ENCODE assay signal across 18 cellular contexts in genomic region chr4:173520921-173521473, GRCh38. TPM values are rescaled to one million over a fixed set of nuclear protein-coding genes. Genes with fewer than 3 reads are reported as not detected.
DNase-seq lines count a peak whose midpoint lies in the region; ATAC-seq and TF ChIP-seq lines count a peak whose summit lies in the region.
"Had no signal": no experiment of that assay in that cellular context is flagged by ENCODE, and none has a peak within 500 bp of the region (broad histone marks: within the 10 kb centered on the region; RNA-seq: fewer than 3 reads in every experiment).

No MANE protein-coding gene starts in this region.

- peak overlapping the region; percentile 61 for H2BK120ac ChIP-seq in mesenchymal stem cell (ENCODE audit: low read depth, low read length)

- 26% methylated on average over 8 of the region's 10 CpGs for WGBS in mesenchymal stem cell

- no peak overlapping the region for H3K14ac ChIP-seq in mesenchymal stem cell (ENCODE audit: low read length in 2 of 2)

- H2BK15ac ChIP-seq in mesenchymal stem cell (ENCODE audit: low read depth, poor library complexity, severe bottlenecking), result no peak overlapping the region

- no peaks in the 10 kb centered on the region for H3K79me1 ChIP-seq in mesenchymal stem cell (replicated peaks; ENCODE audit: low read length, poor library complexity, severe bottlenecking)

- no peak for ATAC-seq in activated naive CD4-positive, alpha-beta T cell treated with anti-CD3 and anti-CD28 coated beads, Interleukin-2, amount 50 U/mL, for 72 hours
- ATAC-seq: activated CD4-positive, alpha-beta T cell treated with anti-CD3 and anti-CD28 coated beads for 36 hours had no signal

- peak in 1 of 2 experiments; percentile 1 for TF ChIP-seq CTCF in brain (conservative IDR thresholded peaks at IDR 0.05)

- peak overlapping the region; percentile 6 for H3K27ac Mint-ChIP-seq in T-helper 1 cell treated with Interleukin-12 subunit alpha and Interleukin-12 subunit beta and Interleukin-4 antibody, amounts not matched to agents 30 μg/mL and 1 μg/mL, for 36 hours
- no peak overlapping the region for H3K27ac Mint-ChIP-seq in brain
- no peak overlapping the region for H3K27ac Mint-ChIP-seq in activated naive CD4-positive, alpha-beta T cell treated with anti-CD3 and anti-CD28 coated beads, Interleukin-2, amount 50 U/mL, for 72 hours
- H3K27ac Mint-ChIP-seq: activated CD4-positive, alpha-beta T cell treated with anti-CD3 and anti-CD28 coated beads for 36 hours; CD4-positive, CD25-positive, alpha-beta regulatory T cell had no signal

- H3K36me3 ChIP-seq in mesenchymal stem cell (ENCODE audit: control insufficient read depth in 1 of 2, insufficient read depth in 2 of 2, low read depth in 1 of 2, low read length in 2 of 2) (peaks cover 0 to under 1% of the 10 kb centered on the region in 2 experiments), stomach smooth muscle (ENCODE audit: control insufficient read depth in 2 of 2, insufficient read depth in 2 of 2, low read length in 2 of 2) (peaks cover 11% of the 10 kb centered on the region in 2 donors)
- H3K36me3 ChIP-seq: pancreas had no signal

- H3K36me3 Mint-ChIP-seq in T-helper 1 cell treated with Interleukin-12 subunit alpha and Interleukin-12 subunit beta and Interleukin-4 antibody, amounts not matched to agents 30 μg/mL and 1 μg/mL, for 36 hours (ENCODE audit: low read depth), result peaks cover 29% of the 10 kb centered on the region
- no peaks in the 10 kb centered on the region for H3K36me3 Mint-ChIP-seq in brain
- peaks cover 53 to 62% of the 10 kb centered on the region in 2 donors for H3K36me3 Mint-ChIP-seq in activated naive CD4-positive, alpha-beta T cell treated with anti-CD3 and anti-CD28 coated beads, Interleukin-2, amount 50 U/mL, for 72 hours
- H3K36me3 Mint-ChIP-seq: CD4-positive, CD25-positive, alpha-beta regulatory T cell had no signal

- H3K27ac ChIP-seq in mesenchymal stem cell (ENCODE audit: low read length, poor library complexity, severe bottlenecking) (no peak overlapping the region), stomach smooth muscle (ENCODE audit: low read length) (peak overlapping the region; percentile 97)

- H3K4me1 ChIP-seq in mesenchymal stem cell (ENCODE audit: control insufficient read depth, insufficient read depth, low read depth, low read length) (peaks cover 36% of the 10 kb centered on the region), stomach smooth muscle (ENCODE audit: control insufficient read depth, insufficient read depth, low read length) (peaks cover 60% of the 10 kb centered on the region)
- H3K4me1 ChIP-seq: pancreas had no signal

- peak overlapping the region in 1 of 2 experiments; percentile 90 for H3K4me3 ChIP-seq in mesenchymal stem cell (ENCODE audit: insufficient read depth in 1 of 2, low read depth in 1 of 2, low read length in 2 of 2)
- peak overlapping the region; percentile 99 for H3K4me3 ChIP-seq in stomach smooth muscle (ENCODE audit: low read length in 2 of 2)

- peaks cover 14% of the 10 kb centered on the region for H3K4me1 Mint-ChIP-seq in T-helper 1 cell treated with Interleukin-12 subunit alpha and Interleukin-12 subunit beta and Interleukin-4 antibody, amounts not matched to agents 30 μg/mL and 1 μg/mL, for 36 hours (ENCODE audit: low read depth)
- peaks cover 62% of the 10 kb centered on the region for H3K4me1 Mint-ChIP-seq in brain

- no peak overlapping the region for H3K4me2 ChIP-seq in mesenchymal stem cell (ENCODE audit: low read length, poor library complexity, severe bottlenecking)

- no peak overlapping the region for H4K91ac ChIP-seq in mesenchymal stem cell (ENCODE audit: low read length)

- no peak overlapping the region for H3K4me3 Mint-ChIP-seq in T-helper 1 cell treated with Interleukin-12 subunit alpha and Interleukin-12 subunit beta and Interleukin-4 antibody, amounts not matched to agents 30 μg/mL and 1 μg/mL, for 36 hours
- H3K4me3 Mint-ChIP-seq in brain, result peak overlapping the region; percentile 29 to 92 (median 86)
- H3K4me3 Mint-ChIP-seq: activated CD4-positive, alpha-beta T cell treated with anti-CD3 and anti-CD28 coated beads for 36 hours had no signal

- H2BK12ac ChIP-seq in mesenchymal stem cell (ENCODE audit: low read length in 2 of 2), result no peak overlapping the region

- H4K8ac ChIP-seq in mesenchymal stem cell (ENCODE audit: low read length), result no peak overlapping the region

- H3K18ac ChIP-seq in mesenchymal stem cell (ENCODE audit: low read depth in 1 of 2, low read length in 2 of 2), result peak overlapping the region; percentile 67 to 82

- H3K9me3 ChIP-seq in mesenchymal stem cell (ENCODE audit: control insufficient read depth, low read length) (no peaks in the 10 kb centered on the region), stomach smooth muscle (ENCODE audit: control insufficient read depth in 2 of 2, low read length in 2 of 2) (no peaks in the 10 kb centered on the region)
- H3K9me3 ChIP-seq: pancreas had no signal

- no peak for DNase-seq in T-helper 1 cell
- peak; percentile 74 for DNase-seq in mesenchymal stem cell
- DNase-seq in GDM1 (lab: John Stamatoyannopoulos, UW), result no peak
- DNase-seq in activated naive CD4-positive, alpha-beta T cell treated with anti-CD3 and anti-CD28 coated beads, Interleukin-2, amount 50 U/mL, for 72 hours (ENCODE audit: low spot score in 2 of 2), result no peak
- DNase-seq in COLO829 (ENCODE audit: low spot score), result no peak
- DNase-seq: activated CD4-positive, alpha-beta T cell treated with anti-CD3 and anti-CD28 coated beads for 36 hours; activated T-cell treated with anti-CD3 and anti-CD28 coated beads for 4 hours; CD4-positive, CD25-positive, alpha-beta regulatory T cell; Kasumi-1; NCI-H1436 treated with DMSO at 0.1 percent for 48 hours; NCI-H345; pancreas had no signal

- peaks cover 98% of the 10 kb centered on the region for H3K27me3 Mint-ChIP-seq in T-helper 1 cell treated with Interleukin-12 subunit alpha and Interleukin-12 subunit beta and Interleukin-4 antibody, amounts not matched to agents 30 μg/mL and 1 μg/mL, for 36 hours (ENCODE audit: low read depth)
- peaks cover 100% of the 10 kb centered on the region for H3K27me3 Mint-ChIP-seq in brain

- no peak overlapping the region for H3K23ac ChIP-seq in mesenchymal stem cell (ENCODE audit: low read length in 2 of 2)

- H3K27me3 ChIP-seq in mesenchymal stem cell (ENCODE audit: control insufficient read depth in 1 of 2, insufficient read depth in 1 of 2, low read length in 2 of 2) (peaks cover 0 to 99% of the 10 kb centered on the region in 2 experiments), stomach smooth muscle (ENCODE audit: control insufficient read depth in 1 of 2, insufficient read depth in 2 of 2, low read length in 2 of 2) (no peaks in the 10 kb centered on the region)

- H3K9ac ChIP-seq in mesenchymal stem cell (ENCODE audit: low read length) (peak overlapping the region; percentile 99), stomach smooth muscle (ENCODE audit: low read length in 2 of 2) (peak overlapping the region; percentile 84 to 98)

- peak overlapping the region in 1 of 2 experiments; percentile 45 for H3K4ac ChIP-seq in mesenchymal stem cell (ENCODE audit: low read depth in 1 of 2, low read length in 2 of 2)

- no peak overlapping the region for H2BK5ac ChIP-seq in mesenchymal stem cell (ENCODE audit: low read depth, low read length, poor library complexity, severe bottlenecking)

- no peak overlapping the region for H2AK5ac ChIP-seq in mesenchymal stem cell (ENCODE audit: low read length, severe bottlenecking)

- peaks cover 33% of the 10 kb centered on the region for H3K9me3 Mint-ChIP-seq in T-helper 1 cell treated with Interleukin-12 subunit alpha and Interleukin-12 subunit beta and Interleukin-4 antibody, amounts not matched to agents 30 μg/mL and 1 μg/mL, for 36 hours
- H3K9me3 Mint-ChIP-seq in brain, result peaks cover 0 to 19% (median 12%) of the 10 kb centered on the region in 5 experiments
- H3K9me3 Mint-ChIP-seq in activated naive CD4-positive, alpha-beta T cell treated with anti-CD3 and anti-CD28 coated beads, Interleukin-2, amount 50 U/mL, for 72 hours, result peaks cover 3 to 21% of the 10 kb centered on the region in 2 donors

- H2AFZ ChIP-seq in mesenchymal stem cell (ENCODE audit: low read depth, low read length), result no peak overlapping the region

RNA-seq across cellular contexts. Expression of gene HAND2, which starts 9.0 kb away (rescaled TPM):
- polyA plus RNA-seq in brain (ENCODE audit: insufficient read depth, low read depth, low replicate concordance), result not detected
- 171 TPM for polyA plus RNA-seq in mesenchymal stem cell (2013, experiment 1 of 2)
- 173 TPM for polyA plus RNA-seq in mesenchymal stem cell (2013, experiment 2 of 2)
- not detected for total RNA-seq in activated naive CD4-positive, alpha-beta T cell treated with anti-CD3 and anti-CD28 coated beads, Interleukin-2, amount 50 U/mL, for 72 hours
- total RNA-seq: activated CD4-positive, alpha-beta T cell treated with anti-CD3 and anti-CD28 coated beads for 36 hours; CD4-positive, CD25-positive, alpha-beta regulatory T cell; endothelial cell of umbilical vein; mononuclear cell; T-helper 2 cell treated with Interferon-gamma antibody and Interleukin-4, amounts not matched to agents 100 ng/mL and 5 ng/mL, for 36 hours had no signal
- polyA plus RNA-seq: CD4-positive, CD25-positive, alpha-beta regulatory T cell; endothelial cell of umbilical vein had no signal
